Comparison of ENCODE assay signal across 16 cellular contexts in the genomic region with DNA sequence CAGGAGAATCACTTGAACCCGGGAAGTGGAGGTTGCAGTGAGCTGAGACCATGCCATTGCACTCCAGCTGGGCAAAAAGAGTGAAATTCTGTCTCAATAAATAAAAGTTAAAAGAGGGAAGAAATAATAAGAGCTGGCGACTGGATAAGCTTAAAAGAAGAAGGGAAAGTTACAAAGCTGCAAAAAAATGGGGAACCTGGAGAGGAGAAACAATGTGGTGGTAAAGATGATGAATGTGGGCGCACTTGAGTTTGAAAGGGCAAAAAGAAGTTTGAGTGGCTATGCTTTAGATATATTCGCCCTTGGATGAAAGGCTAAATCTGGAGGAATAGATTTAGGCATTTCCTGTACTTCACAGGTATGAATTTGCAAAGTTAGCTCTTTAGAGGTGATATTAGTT.
"Had no signal": no experiment of that assay in that cellular context is flagged by ENCODE, and none has a peak within 500 bp of the region (broad histone marks: within the 10 kb centered on the region; RNA-seq: fewer than 3 reads in every experiment).

No MANE protein-coding gene starts in this region.

- H3K9me3 Mint-ChIP-seq: activated CD8-positive, alpha-beta T cell treated with anti-CD3 and anti-CD28 coated beads for 36 hours; T-helper 2 cell treated with Interferon-gamma antibody and Interleukin-4, amounts not matched to agents 5 μg/mL and 100 μg/mL, for 36 hours had no signal

- H3K36me3 ChIP-seq: neutrophil had no signal

- H3K4me3 Mint-ChIP-seq: activated CD8-positive, alpha-beta T cell treated with anti-CD3 and anti-CD28 coated beads for 36 hours; mesothelial cell of epicardium; T-helper 2 cell treated with Interferon-gamma antibody and Interleukin-4, amounts not matched to agents 5 μg/mL and 100 μg/mL, for 36 hours had no signal

- DNase-seq: activated CD4-positive, alpha-beta T cell treated with anti-CD3 and anti-CD28 coated beads for 1 hour; activated CD8-positive, alpha-beta memory T cell treated with anti-CD3 and anti-CD28 coated beads, Interleukin-2, amount 50 U/mL, for 4 hours; activated CD8-positive, alpha-beta T cell treated with anti-CD3 and anti-CD28 coated beads for 36 hours; effector CD8-positive, alpha-beta T cell; heart right ventricle; islet precursor cell; posterior cingulate gyrus; small intestine; trophoblast cell had no signal

- H3K4me1 Mint-ChIP-seq: mesothelial cell of epicardium had no signal

- H3K27ac ChIP-seq: neutrophil had no signal

- FAIRE-seq: astrocyte, frontal cortex, small intestine had no signal

- H3K27me3 ChIP-seq: heart right ventricle, neutrophil had no signal

- H3K4me3 ChIP-seq: coronary artery, heart right ventricle had no signal

- H3K27me3 Mint-ChIP-seq: activated CD8-positive, alpha-beta T cell treated with anti-CD3 and anti-CD28 coated beads for 36 hours had no signal

- H3K9me3 ChIP-seq: heart right ventricle, neutrophil had no signal

- ATAC-seq: activated CD8-positive, alpha-beta T cell treated with anti-CD3 and anti-CD28 coated beads for 36 hours; heart right ventricle; SK-N-SH treated with all-trans-retinoic acid at 6 μM for 48 hours had no signal
